2 cellular contexts compared by ENCODE assay signal in the genomic region with DNA sequence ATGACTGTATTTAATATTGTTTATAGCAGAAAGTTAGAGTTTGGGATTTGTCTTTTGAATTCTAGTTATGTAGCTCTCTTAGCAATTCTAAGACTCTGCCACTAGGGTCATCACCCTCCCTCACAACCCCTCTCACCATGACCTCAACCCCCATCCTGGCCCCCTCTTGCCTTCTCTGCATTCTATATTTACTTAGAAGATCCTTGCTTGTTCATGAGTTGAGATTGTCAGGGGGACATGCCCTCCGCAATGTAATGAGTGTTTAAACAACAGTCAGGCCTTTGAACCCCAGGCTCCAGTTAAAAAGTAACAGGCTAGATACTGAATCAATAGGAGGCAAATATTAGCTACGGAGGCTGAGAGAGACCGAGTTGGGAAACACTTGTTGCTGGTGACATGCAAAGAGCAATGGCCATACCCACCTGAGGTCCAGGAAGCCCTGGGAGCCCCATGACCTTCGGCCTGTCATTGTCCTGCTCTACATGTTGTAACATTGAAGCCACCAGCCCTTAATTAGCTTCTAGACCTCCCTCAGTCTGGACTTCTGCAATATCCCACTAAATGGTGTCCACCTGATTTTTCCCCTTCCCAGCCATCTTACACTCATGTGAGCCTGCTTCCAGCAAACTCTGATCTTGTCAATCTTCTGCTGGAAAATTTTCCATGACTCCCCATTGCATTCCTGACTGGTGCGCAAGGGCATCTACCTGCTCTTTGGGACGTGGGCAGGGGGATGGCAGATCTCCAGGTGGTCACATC.
TF ChIP-seq lines count a peak whose summit lies in the region.

No MANE protein-coding gene starts in this region.

TF ChIP-seq in A549, 52 proteins besides CTCF, POLR2A, EP300 and RAD21 (continued from another document):
- TF ChIP-seq GATA3 (IDR thresholded peaks at IDR 0.05; ENCODE audit: borderline replicate concordance) (0 out of 2 replicates have a peak, but pooled peaks have one; percentile 22), CEBPB (IDR thresholded peaks at IDR 0.05) (0 out of 4 replicates have a peak, but pooled peaks of 1 of the 2 experiments have one; percentile 3)

TF ChIP-seq in liver, 16 proteins besides CTCF, POLR2A, EP300 and RAD21 (continued from another document):
- peak; percentile 18 for TF ChIP-seq ATF3 (IDR thresholded peaks at IDR 0.05)
- peak; percentile 42 to 73 for TF ChIP-seq EGR1 (IDR thresholded peaks at IDR 0.05; ENCODE audit: low read depth in 2 of 2)
- TF ChIP-seq, protein P1, sequence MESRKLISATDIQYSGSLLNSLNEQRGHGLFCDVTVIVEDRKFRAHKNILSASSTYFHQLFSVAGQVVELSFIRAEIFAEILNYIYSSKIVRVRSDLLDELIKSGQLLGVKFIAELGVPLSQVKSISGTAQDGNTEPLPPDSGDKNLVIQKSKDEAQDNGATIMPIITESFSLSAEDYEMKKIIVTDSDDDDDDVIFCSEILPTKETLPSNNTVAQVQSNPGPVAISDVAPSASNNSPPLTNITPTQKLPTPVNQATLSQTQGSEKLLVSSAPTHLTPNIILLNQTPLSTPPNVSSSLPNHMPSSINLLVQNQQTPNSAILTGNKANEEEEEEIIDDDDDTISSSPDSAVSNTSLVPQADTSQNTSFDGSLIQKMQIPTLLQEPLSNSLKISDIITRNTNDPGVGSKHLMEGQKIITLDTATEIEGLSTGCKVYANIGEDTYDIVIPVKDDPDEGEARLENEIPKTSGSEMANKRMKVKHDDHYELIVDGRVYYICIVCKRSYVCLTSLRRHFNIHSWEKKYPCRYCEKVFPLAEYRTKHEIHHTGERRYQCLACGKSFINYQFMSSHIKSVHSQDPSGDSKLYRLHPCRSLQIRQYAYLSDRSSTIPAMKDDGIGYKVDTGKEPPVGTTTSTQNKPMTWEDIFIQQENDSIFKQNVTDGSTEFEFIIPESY (IDR thresholded peaks at IDR 0.05) = peak; percentile 88
- TF ChIP-seq REST (IDR thresholded peaks at IDR 0.05) = peak; percentile 59
- peak; percentile 87 for TF ChIP-seq HNF4A (conservative IDR thresholded peaks at IDR 0.05)
- peak; percentile 68 for TF ChIP-seq MAX (IDR thresholded peaks at IDR 0.05)
- TF ChIP-seq TAF1 (conservative IDR thresholded peaks at IDR 0.05) = peak; percentile 21
- TF ChIP-seq GABPA (IDR thresholded peaks at IDR 0.05 in 1 of 2, conservative IDR thresholded peaks at IDR 0.05 in 1 of 2) = peak in 1 of 2 donors; percentile 18
- TF ChIP-seq FOXA2 (IDR thresholded peaks at IDR 0.05) = peak; percentile 91
- TF ChIP-seq YY1 (IDR thresholded peaks at IDR 0.05) = peak; percentile 81
- TF ChIP-seq NR2F2 (IDR thresholded peaks at IDR 0.05) = peak; percentile 75
- peak; percentile 97 to 98 for TF ChIP-seq RXRA (IDR thresholded peaks at IDR 0.05)
